Comparison of ENCODE assay signal across 6 cellular contexts in genomic region chr16:87222335-87222734, GRCh38.
"Had no signal": no experiment of that assay in that cellular context is flagged by ENCODE, and none has a peak within 500 bp of the region (broad histone marks: within the 10 kb centered on the region; RNA-seq: fewer than 3 reads in every experiment).

No MANE protein-coding gene starts in this region.

- H2AFZ ChIP-seq: GM23338 had no signal

- H3K4me3 ChIP-seq: GM23338, HAP-1 had no signal

- ATAC-seq: GM23338, HCT116 had no signal

- DNase-seq: H7, KG1 had no signal

- H3K4me2 ChIP-seq: GM23338 had no signal

- H3K27ac ChIP-seq: HL-60 had no signal

- H3K9me3 ChIP-seq: HAP-1 had no signal

- H3K36me3 ChIP-seq: HAP-1 had no signal

- H3K4me1 ChIP-seq: HAP-1 had no signal
